In the genomic region with DNA sequence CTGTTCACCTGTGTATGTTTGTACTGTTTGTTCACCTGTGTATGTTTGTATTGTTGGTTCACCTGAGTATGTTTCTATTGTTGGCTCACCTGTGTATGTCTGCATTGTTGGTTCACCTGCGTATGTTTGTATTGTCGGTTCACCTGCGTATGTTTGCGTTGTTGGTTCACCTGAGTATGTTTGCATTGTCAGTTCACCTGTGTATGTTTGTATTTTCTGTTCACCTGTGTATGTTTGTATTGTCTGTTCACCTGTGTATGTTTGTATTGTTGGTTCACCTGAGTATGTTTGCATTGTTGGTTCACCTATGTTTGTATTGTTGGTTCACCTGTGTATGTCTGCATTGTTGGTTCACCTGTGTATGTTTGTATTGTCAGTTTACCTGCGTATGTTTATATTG, we compare ENCODE assay signal across 1 cellular context.
TF ChIP-seq lines count a peak whose summit lies in the region.

No MANE protein-coding gene starts in this region.

TF ChIP-seq in GM12878, 131 proteins besides CTCF, POLR2A, EP300 and RAD21:
- TF ChIP-seq, protein P1, sequence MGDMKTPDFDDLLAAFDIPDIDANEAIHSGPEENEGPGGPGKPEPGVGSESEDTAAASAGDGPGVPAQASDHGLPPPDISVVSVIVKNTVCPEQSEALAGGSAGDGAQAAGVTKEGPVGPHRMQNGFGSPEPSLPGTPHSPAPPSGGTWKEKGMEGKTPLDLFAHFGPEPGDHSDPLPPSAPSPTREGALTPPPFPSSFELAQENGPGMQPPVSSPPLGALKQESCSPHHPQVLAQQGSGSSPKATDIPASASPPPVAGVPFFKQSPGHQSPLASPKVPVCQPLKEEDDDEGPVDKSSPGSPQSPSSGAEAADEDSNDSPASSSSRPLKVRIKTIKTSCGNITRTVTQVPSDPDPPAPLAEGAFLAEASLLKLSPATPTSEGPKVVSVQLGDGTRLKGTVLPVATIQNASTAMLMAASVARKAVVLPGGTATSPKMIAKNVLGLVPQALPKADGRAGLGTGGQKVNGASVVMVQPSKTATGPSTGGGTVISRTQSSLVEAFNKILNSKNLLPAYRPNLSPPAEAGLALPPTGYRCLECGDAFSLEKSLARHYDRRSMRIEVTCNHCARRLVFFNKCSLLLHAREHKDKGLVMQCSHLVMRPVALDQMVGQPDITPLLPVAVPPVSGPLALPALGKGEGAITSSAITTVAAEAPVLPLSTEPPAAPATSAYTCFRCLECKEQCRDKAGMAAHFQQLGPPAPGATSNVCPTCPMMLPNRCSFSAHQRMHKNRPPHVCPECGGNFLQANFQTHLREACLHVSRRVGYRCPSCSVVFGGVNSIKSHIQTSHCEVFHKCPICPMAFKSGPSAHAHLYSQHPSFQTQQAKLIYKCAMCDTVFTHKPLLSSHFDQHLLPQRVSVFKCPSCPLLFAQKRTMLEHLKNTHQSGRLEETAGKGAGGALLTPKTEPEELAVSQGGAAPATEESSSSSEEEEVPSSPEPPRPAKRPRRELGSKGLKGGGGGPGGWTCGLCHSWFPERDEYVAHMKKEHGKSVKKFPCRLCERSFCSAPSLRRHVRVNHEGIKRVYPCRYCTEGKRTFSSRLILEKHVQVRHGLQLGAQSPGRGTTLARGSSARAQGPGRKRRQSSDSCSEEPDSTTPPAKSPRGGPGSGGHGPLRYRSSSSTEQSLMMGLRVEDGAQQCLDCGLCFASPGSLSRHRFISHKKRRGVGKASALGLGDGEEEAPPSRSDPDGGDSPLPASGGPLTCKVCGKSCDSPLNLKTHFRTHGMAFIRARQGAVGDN (IDR thresholded peaks at IDR 0.05): no peak
- TF ChIP-seq IKZF1 (conservative IDR thresholded peaks at IDR 0.05): no peak
- no peak for TF ChIP-seq ASH2L (IDR thresholded peaks at IDR 0.05; ENCODE audit: borderline replicate concordance, low read depth)
- TF ChIP-seq, protein P2, sequence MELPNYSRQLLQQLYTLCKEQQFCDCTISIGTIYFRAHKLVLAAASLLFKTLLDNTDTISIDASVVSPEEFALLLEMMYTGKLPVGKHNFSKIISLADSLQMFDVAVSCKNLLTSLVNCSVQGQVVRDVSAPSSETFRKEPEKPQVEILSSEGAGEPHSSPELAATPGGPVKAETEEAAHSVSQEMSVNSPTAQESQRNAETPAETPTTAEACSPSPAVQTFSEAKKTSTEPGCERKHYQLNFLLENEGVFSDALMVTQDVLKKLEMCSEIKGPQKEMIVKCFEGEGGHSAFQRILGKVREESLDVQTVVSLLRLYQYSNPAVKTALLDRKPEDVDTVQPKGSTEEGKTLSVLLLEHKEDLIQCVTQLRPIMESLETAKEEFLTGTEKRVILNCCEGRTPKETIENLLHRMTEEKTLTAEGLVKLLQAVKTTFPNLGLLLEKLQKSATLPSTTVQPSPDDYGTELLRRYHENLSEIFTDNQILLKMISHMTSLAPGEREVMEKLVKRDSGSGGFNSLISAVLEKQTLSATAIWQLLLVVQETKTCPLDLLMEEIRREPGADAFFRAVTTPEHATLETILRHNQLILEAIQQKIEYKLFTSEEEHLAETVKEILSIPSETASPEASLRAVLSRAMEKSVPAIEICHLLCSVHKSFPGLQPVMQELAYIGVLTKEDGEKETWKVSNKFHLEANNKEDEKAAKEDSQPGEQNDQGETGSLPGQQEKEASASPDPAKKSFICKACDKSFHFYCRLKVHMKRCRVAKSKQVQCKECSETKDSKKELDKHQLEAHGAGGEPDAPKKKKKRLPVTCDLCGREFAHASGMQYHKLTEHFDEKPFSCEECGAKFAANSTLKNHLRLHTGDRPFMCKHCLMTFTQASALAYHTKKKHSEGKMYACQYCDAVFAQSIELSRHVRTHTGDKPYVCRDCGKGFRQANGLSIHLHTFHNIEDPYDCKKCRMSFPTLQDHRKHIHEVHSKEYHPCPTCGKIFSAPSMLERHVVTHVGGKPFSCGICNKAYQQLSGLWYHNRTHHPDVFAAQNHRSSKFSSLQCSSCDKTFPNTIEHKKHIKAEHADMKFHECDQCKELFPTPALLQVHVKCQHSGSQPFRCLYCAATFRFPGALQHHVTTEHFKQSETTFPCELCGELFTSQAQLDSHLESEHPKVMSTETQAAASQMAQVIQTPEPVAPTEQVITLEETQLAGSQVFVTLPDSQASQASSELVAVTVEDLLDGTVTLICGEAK (IDR thresholded peaks at IDR 0.05; ENCODE audit: borderline replicate concordance): no peak
- TF ChIP-seq ZNF217 (IDR thresholded peaks at IDR 0.05): no peak
- TF ChIP-seq KDM1A (IDR thresholded peaks at IDR 0.05; ENCODE audit: borderline replicate concordance): no peak
- no peak for TF ChIP-seq NBN (IDR thresholded peaks at IDR 0.05)
- TF ChIP-seq SMC3 (IDR thresholded peaks at IDR 0.05; ENCODE audit: borderline replicate concordance, low read length): no peak
- TF ChIP-seq ZBED1 (IDR thresholded peaks at IDR 0.05; ENCODE audit: borderline replicate concordance): no peak
- no peak for TF ChIP-seq SMARCA5 (IDR thresholded peaks at IDR 0.05)
- no peak for TF ChIP-seq PAX5 (IDR thresholded peaks at IDR 0.05; ENCODE audit: borderline replicate concordance, low read depth, low read length)
- TF ChIP-seq RUNX3 (IDR thresholded peaks at IDR 0.05; ENCODE audit: low read length): no peak
- TF ChIP-seq CHD4 (IDR thresholded peaks at IDR 0.05): no peak
- no peak for TF ChIP-seq MEF2A (IDR thresholded peaks at IDR 0.05; ENCODE audit: insufficient read depth, low read depth, low read length)
- no peak for TF ChIP-seq BHLHE40 (IDR thresholded peaks at IDR 0.05; ENCODE audit: borderline replicate concordance in 1 of 2, low read depth in 2 of 2, low read length in 1 of 2)
- TF ChIP-seq, protein P3, sequence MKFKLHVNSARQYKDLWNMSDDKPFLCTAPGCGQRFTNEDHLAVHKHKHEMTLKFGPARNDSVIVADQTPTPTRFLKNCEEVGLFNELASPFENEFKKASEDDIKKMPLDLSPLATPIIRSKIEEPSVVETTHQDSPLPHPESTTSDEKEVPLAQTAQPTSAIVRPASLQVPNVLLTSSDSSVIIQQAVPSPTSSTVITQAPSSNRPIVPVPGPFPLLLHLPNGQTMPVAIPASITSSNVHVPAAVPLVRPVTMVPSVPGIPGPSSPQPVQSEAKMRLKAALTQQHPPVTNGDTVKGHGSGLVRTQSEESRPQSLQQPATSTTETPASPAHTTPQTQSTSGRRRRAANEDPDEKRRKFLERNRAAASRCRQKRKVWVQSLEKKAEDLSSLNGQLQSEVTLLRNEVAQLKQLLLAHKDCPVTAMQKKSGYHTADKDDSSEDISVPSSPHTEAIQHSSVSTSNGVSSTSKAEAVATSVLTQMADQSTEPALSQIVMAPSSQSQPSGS (IDR thresholded peaks at IDR 0.05; ENCODE audit: low read length): no peak
- TF ChIP-seq IKZF2 (IDR thresholded peaks at IDR 0.05): no peak
- no peak for TF ChIP-seq HDGF (IDR thresholded peaks at IDR 0.05)
- TF ChIP-seq JUND (IDR thresholded peaks at IDR 0.05; ENCODE audit: low read depth, low read length): no peak
